In genomic region chr15:63312286-63312685, GRCh38 we compare ENCODE assay signal across 14 cellular contexts. TPM values are rescaled to one million over a fixed set of nuclear protein-coding genes. Genes with fewer than 3 reads are reported as not detected.
DNase-seq lines count a peak whose midpoint lies in the region; TF ChIP-seq lines count a peak whose summit lies in the region.
"Had no signal": no experiment of that assay in that cellular context is flagged by ENCODE, and none has a peak within 500 bp of the region (broad histone marks: within the 10 kb centered on the region; RNA-seq: fewer than 3 reads in every experiment).

No MANE protein-coding gene starts in this region.

- no peaks in the 10 kb centered on the region for H3K36me3 ChIP-seq in H7 (replicated peaks; ENCODE audit: control insufficient read depth, insufficient read depth, low read length)
- H3K36me3 ChIP-seq in NT2/D1 (ENCODE audit: insufficient read depth, insufficient read length, low read length): no peaks in the 10 kb centered on the region
- no peaks in the 10 kb centered on the region for H3K36me3 ChIP-seq in hepatocyte (replicated peaks; ENCODE audit: insufficient read depth, low read depth)
- H3K36me3 ChIP-seq: BE2C had no signal

- no peak for TF ChIP-seq CTCF in hepatocyte (IDR thresholded peaks at IDR 0.05; ENCODE audit: poor library complexity)

- H3K27ac ChIP-seq in hepatocyte: no peak overlapping the region
- H3K27ac ChIP-seq: C4-2B, HL-60 had no signal

- H3K4me3 ChIP-seq in H7 (ENCODE audit: insufficient read depth, low read depth, low read length) (no peak overlapping the region), NT2/D1 (ENCODE audit: insufficient read length, low read depth) (no peak overlapping the region), hepatocyte (no peak overlapping the region)

- DNase-seq in H7: peak; percentile 58
- peak; percentile 60 for DNase-seq in NT2/D1 (ENCODE audit: low read depth, low spot score)
- DNase-seq in iPS DF 19.7 (ENCODE audit: low read depth, low spot score): peak; percentile 23
- no peak for DNase-seq in AG20443 (ENCODE audit: low spot score)
- DNase-seq in hepatocyte (ENCODE audit: low spot score): no peak
- no peak for DNase-seq in activated CD4-positive, alpha-beta T cell treated with anti-CD3 and anti-CD28 coated beads for 48 hours
- no peak for DNase-seq in cerebellum (ENCODE audit: low spot score)
- DNase-seq: BE2C; CD4-positive, alpha-beta memory T cell; DMS79; GDM1; IMR-90 had no signal

- H3K4me1 ChIP-seq in NT2/D1 (ENCODE audit: insufficient read depth, insufficient read length) (peaks cover 2% of the 10 kb centered on the region), hepatocyte (ENCODE audit: insufficient read depth) (no peaks in the 10 kb centered on the region)
- H3K4me1 ChIP-seq: BE2C had no signal

- no peaks in the 10 kb centered on the region for H4K20me1 ChIP-seq in hepatocyte (ENCODE audit: insufficient read depth, poor library complexity, severe bottlenecking)

- H3K9me3 ChIP-seq in NT2/D1 (ENCODE audit: insufficient read depth, low read length): no peaks in the 10 kb centered on the region
- no peaks in the 10 kb centered on the region for H3K9me3 ChIP-seq in hepatocyte (ENCODE audit: low read depth)
- H3K9me3 ChIP-seq: BE2C had no signal

- no peak overlapping the region for H3K9ac ChIP-seq in NT2/D1 (ENCODE audit: insufficient read length, low read depth)

- no peaks in the 10 kb centered on the region for H3K27me3 ChIP-seq in H7 (ENCODE audit: control insufficient read depth, insufficient read depth, low read length)
- no peaks in the 10 kb centered on the region for H3K27me3 ChIP-seq in NT2/D1 (ENCODE audit: insufficient read depth, insufficient read length)
- no peaks in the 10 kb centered on the region for H3K27me3 ChIP-seq in hepatocyte

- H3K9me2 ChIP-seq in hepatocyte (replicated peaks; ENCODE audit: insufficient read depth): no peaks in the 10 kb centered on the region

- H2AFZ ChIP-seq in hepatocyte: no peak overlapping the region

- 93% methylated on average over 1 of the region's 1 CpG for WGBS in hepatocyte (ENCODE audit: low lambda C conversion rate, missing lambda C conversion rate)

- no peak overlapping the region for H3K4me2 ChIP-seq in hepatocyte

- H3K79me2 ChIP-seq in hepatocyte: no peaks in the 10 kb centered on the region

RNA-seq across cellular contexts. Expression of gene APH1B, which starts 34.9 kb away (rescaled TPM):
- 5.8 and 7.1 TPM in 2 replicates for total RNA-seq in H7 (2014; rRNA removed; shearing (Covaris generic))
- 19.5 and 19.9 TPM in 2 replicates for total RNA-seq in hepatocyte
- polyA plus RNA-seq in hepatocyte: 29.8 and 37.9 TPM in 2 replicates
- 22.2 TPM for total RNA-seq in cerebellum

Comparison
In these comparisons a context has a peak if more than half of its experiments do, and no peak if none do; other contexts are left out.
1. DNase-seq: peak in H7 (single experiment), NT2/D1 (single experiment) and iPS DF 19.7 (single experiment); none in AG20443 (single experiment), hepatocyte (single experiment), activated CD4-positive, alpha-beta T cell treated with anti-CD3 and anti-CD28 coated beads for 48 hours (single experiment) and cerebellum (single experiment).